Comparison of ENCODE assay signal across 40 cellular contexts in genomic region chr3:175068587-175068986, GRCh38.
"Had no signal": no experiment of that assay in that cellular context is flagged by ENCODE, and none has a peak within 500 bp of the region (broad histone marks: within the 10 kb centered on the region; RNA-seq: fewer than 3 reads in every experiment).

No MANE protein-coding gene starts in this region.

- H3K36me3 ChIP-seq: adrenal gland, ascending aorta, brain microvascular endothelial cell, breast epithelium, cardiac muscle cell had no signal

- DNase-seq: activated effector memory CD4-positive, alpha-beta T cell treated with anti-CD3 and anti-CD28 coated beads, Interleukin-2, amount 50 U/mL, for 16 hours; activated effector memory CD4-positive, alpha-beta T cell treated with Interleukin-2 at 50 U/mL for 16 hours; activated gamma-delta T cell; activated gamma-delta T cell treated with Interleukin-2 at 50 U/mL for 16 hours; activated naive CD4-positive, alpha-beta T cell; activated naive CD4-positive, alpha-beta T cell treated with anti-CD3 and anti-CD28 coated beads for 36 hours; activated naive CD4-positive, alpha-beta T cell treated with anti-CD3 and anti-CD28 coated beads, Interleukin-2, amount 10 ng/mL, durations not matched to agents 7 days and 5 days; activated naive CD4-positive, alpha-beta T cell treated with anti-CD3 and anti-CD28 coated beads, Interleukin-2, amount 50 U/mL, for 16 hours; activated naive CD4-positive, alpha-beta T cell treated with Interleukin-2 at 50 U/mL for 16 hours; activated naive CD8-positive, alpha-beta T cell treated with anti-CD3 and anti-CD28 coated beads for 36 hours; activated naive CD8-positive, alpha-beta T cell treated with anti-CD3 and anti-CD28 coated beads, Interleukin-2, amount 10 ng/mL, durations not matched to agents 7 days and 5 days; activated naive CD8-positive, alpha-beta T cell treated with anti-CD3 and anti-CD28 coated beads, Interleukin-2, amount 50 U/mL, for 24 hours; activated T-cell treated with anti-CD3 and anti-CD28 coated beads, Interleukin-2, amount 50 U/mL, for 1 hour; activated T-cell treated with anti-CD3 and anti-CD28 coated beads, Interleukin-2, amount 50 U/mL, for 24 hours; activated T-cell treated with anti-CD3 and anti-CD28 coated beads, Interleukin-2, amount 50 U/mL, for 4 hours; activated T-cell treated with anti-CD3 and anti-CD28 coated beads, Interleukin-2, amount 50 U/mL, for 48 hours; activated T-cell treated with anti-CD3 and anti-CD28 coated beads, Interleukin-2, amount 50 U/mL, for 72 hours; adrenal gland; amniotic stem cell; amygdala; anterior cingulate cortex; aorta; body of pancreas; brain microvascular endothelial cell; caudate nucleus; central memory CD4-positive, alpha-beta T cell; cerebellar nuclear complex had no signal

- H3K4me3 ChIP-seq: adrenal gland, ascending aorta, body of pancreas, breast epithelium, cardiac muscle cell had no signal

- H3K9me3 Mint-ChIP-seq: activated naive CD4-positive, alpha-beta T cell treated with anti-CD3 and anti-CD28 coated beads, Interleukin-2, amount 50 U/mL, for 24 hours; activated naive CD4-positive, alpha-beta T cell treated with anti-CD3 and anti-CD28 coated beads, Interleukin-2, amount 50 U/mL, for 72 hours; activated naive CD8-positive, alpha-beta T cell treated with anti-CD3 and anti-CD28 coated beads, Interleukin-2, amount 10 ng/mL, durations not matched to agents 7 days and 5 days; activated T-helper 1 cell treated with anti-CD3 and anti-CD28 coated beads, Interleukin-12 subunit alpha, Interleukin-12 subunit beta, Interleukin-2, Interleukin-4 antibody, amounts not matched to agents 30 ng/mL and 10 ng/mL and 1 ng/mL, durations not matched to agents 14 hours and 24 hours and 36 hours; activated T-helper 17 cell treated with anti-CD3 and anti-CD28 coated beads, Interleukin-2, amount 50 U/mL, for 72 hours; activated T-helper 2 cell treated with anti-CD3 and anti-CD28 coated beads, Interferon-gamma antibody, Interleukin-2, Interleukin-4, amounts not matched to agents 10 μg/mL and 5 μg/mL and 100 μg/mL, durations not matched to agents 14 hours and 24 hours and 36 hours; central memory CD8-positive, alpha-beta T cell had no signal

- ATAC-seq: activated naive CD4-positive, alpha-beta T cell treated with anti-CD3 and anti-CD28 coated beads, Interleukin-2, amount 50 U/mL, for 72 hours; activated naive CD8-positive, alpha-beta T cell treated with anti-CD3 and anti-CD28 coated beads, Interleukin-2, amount 50 U/mL, for 24 hours; activated T-cell treated with anti-CD3 and anti-CD28 coated beads, Interleukin-2, amount 50 U/mL, for 4 hours; activated T-cell treated with anti-CD3 and anti-CD28 coated beads, Interleukin-2, amount 50 U/mL, for 72 hours; activated T-helper 17 cell treated with anti-CD3 and anti-CD28 coated beads, Interleukin-2, amount 50 U/mL, for 72 hours; body of pancreas had no signal

- H3K4me1 Mint-ChIP-seq: activated naive CD4-positive, alpha-beta T cell treated with anti-CD3 and anti-CD28 coated beads, Interleukin-2, amount 10 ng/mL, durations not matched to agents 7 days and 5 days; activated naive CD4-positive, alpha-beta T cell treated with anti-CD3 and anti-CD28 coated beads, Interleukin-2, amount 50 U/mL, for 24 hours; activated naive CD8-positive, alpha-beta T cell treated with anti-CD3 and anti-CD28 coated beads for 36 hours; activated naive CD8-positive, alpha-beta T cell treated with anti-CD3 and anti-CD28 coated beads, Interleukin-2, amount 10 ng/mL, durations not matched to agents 7 days and 5 days; activated naive CD8-positive, alpha-beta T cell treated with anti-CD3 and anti-CD28 coated beads, Interleukin-2, amount 50 U/mL, for 24 hours; activated T-helper 17 cell treated with anti-CD3 and anti-CD28 coated beads, Interleukin-2, amount 50 U/mL, for 72 hours; central memory CD8-positive, alpha-beta T cell had no signal

- H3K27me3 ChIP-seq: adrenal gland, ascending aorta, body of pancreas, brain microvascular endothelial cell, breast epithelium, cardiac muscle cell had no signal

- H3K27ac Mint-ChIP-seq: activated naive CD4-positive, alpha-beta T cell treated with anti-CD3 and anti-CD28 coated beads for 36 hours; activated naive CD4-positive, alpha-beta T cell treated with anti-CD3 and anti-CD28 coated beads, Interleukin-2, amount 10 ng/mL, durations not matched to agents 7 days and 5 days; activated naive CD4-positive, alpha-beta T cell treated with anti-CD3 and anti-CD28 coated beads, Interleukin-2, amount 50 U/mL, for 24 hours; activated naive CD4-positive, alpha-beta T cell treated with anti-CD3 and anti-CD28 coated beads, Interleukin-2, amount 50 U/mL, for 72 hours; activated naive CD8-positive, alpha-beta T cell; activated naive CD8-positive, alpha-beta T cell treated with anti-CD3 and anti-CD28 coated beads for 36 hours; activated naive CD8-positive, alpha-beta T cell treated with anti-CD3 and anti-CD28 coated beads, Interleukin-2, amount 10 ng/mL, durations not matched to agents 7 days and 5 days; activated naive CD8-positive, alpha-beta T cell treated with anti-CD3 and anti-CD28 coated beads, Interleukin-2, amount 50 U/mL, for 24 hours; activated T-cell treated with anti-CD3 and anti-CD28 coated beads, Interleukin-2, amount 50 U/mL, for 24 hours; activated T-cell treated with anti-CD3 and anti-CD28 coated beads, Interleukin-2, amount 50 U/mL, for 72 hours; activated T-helper 1 cell treated with anti-CD3 and anti-CD28 coated beads, Interleukin-12 subunit alpha, Interleukin-12 subunit beta, Interleukin-2, Interleukin-4 antibody, amounts not matched to agents 30 ng/mL and 10 ng/mL and 1 ng/mL, durations not matched to agents 14 hours and 24 hours and 36 hours; activated T-helper 17 cell treated with anti-CD3 and anti-CD28 coated beads, Interleukin-2, amount 50 U/mL, for 72 hours; activated T-helper 2 cell treated with anti-CD3 and anti-CD28 coated beads, Interferon-gamma antibody, Interleukin-2, Interleukin-4, amounts not matched to agents 10 μg/mL and 5 μg/mL and 100 μg/mL, durations not matched to agents 14 hours and 24 hours and 36 hours; brain had no signal

- H3K4me3 Mint-ChIP-seq: activated naive CD4-positive, alpha-beta T cell treated with anti-CD3 and anti-CD28 coated beads for 36 hours; activated naive CD4-positive, alpha-beta T cell treated with anti-CD3 and anti-CD28 coated beads, Interleukin-2, amount 10 ng/mL, durations not matched to agents 7 days and 5 days; activated naive CD4-positive, alpha-beta T cell treated with anti-CD3 and anti-CD28 coated beads, Interleukin-2, amount 50 U/mL, for 24 hours; activated naive CD8-positive, alpha-beta T cell; activated naive CD8-positive, alpha-beta T cell treated with anti-CD3 and anti-CD28 coated beads for 36 hours; activated naive CD8-positive, alpha-beta T cell treated with anti-CD3 and anti-CD28 coated beads, Interleukin-2, amount 10 ng/mL, durations not matched to agents 7 days and 5 days; activated naive CD8-positive, alpha-beta T cell treated with anti-CD3 and anti-CD28 coated beads, Interleukin-2, amount 50 U/mL, for 24 hours; activated T-cell treated with anti-CD3 and anti-CD28 coated beads, Interleukin-2, amount 50 U/mL, for 24 hours; activated T-cell treated with anti-CD3 and anti-CD28 coated beads, Interleukin-2, amount 50 U/mL, for 4 hours; activated T-cell treated with anti-CD3 and anti-CD28 coated beads, Interleukin-2, amount 50 U/mL, for 72 hours; activated T-helper 1 cell treated with anti-CD3 and anti-CD28 coated beads, Interleukin-12 subunit alpha, Interleukin-12 subunit beta, Interleukin-2, Interleukin-4 antibody, amounts not matched to agents 30 ng/mL and 10 ng/mL and 1 ng/mL, durations not matched to agents 14 hours and 24 hours and 36 hours; activated T-helper 17 cell treated with anti-CD3 and anti-CD28 coated beads, Interleukin-2, amount 50 U/mL, for 72 hours; brain; central memory CD8-positive, alpha-beta T cell had no signal

- H3K4me1 ChIP-seq: adrenal gland, ascending aorta, body of pancreas, breast epithelium had no signal

- FAIRE-seq: astrocyte, bronchial epithelial cell had no signal

- H3K36me3 Mint-ChIP-seq: activated naive CD4-positive, alpha-beta T cell treated with anti-CD3 and anti-CD28 coated beads, Interleukin-2, amount 10 ng/mL, durations not matched to agents 7 days and 5 days; activated naive CD4-positive, alpha-beta T cell treated with anti-CD3 and anti-CD28 coated beads, Interleukin-2, amount 50 U/mL, for 72 hours; activated naive CD8-positive, alpha-beta T cell; activated naive CD8-positive, alpha-beta T cell treated with anti-CD3 and anti-CD28 coated beads for 36 hours; activated naive CD8-positive, alpha-beta T cell treated with anti-CD3 and anti-CD28 coated beads, Interleukin-2, amount 10 ng/mL, durations not matched to agents 7 days and 5 days; brain had no signal

- H3K9me3 ChIP-seq: adrenal gland, ascending aorta, body of pancreas, breast epithelium had no signal

- H3K27ac ChIP-seq: adrenal gland, ascending aorta, body of pancreas, brain microvascular endothelial cell, breast epithelium, cardiac muscle cell had no signal
